ENCODE assay signal across 2 cellular contexts in the genomic region with DNA sequence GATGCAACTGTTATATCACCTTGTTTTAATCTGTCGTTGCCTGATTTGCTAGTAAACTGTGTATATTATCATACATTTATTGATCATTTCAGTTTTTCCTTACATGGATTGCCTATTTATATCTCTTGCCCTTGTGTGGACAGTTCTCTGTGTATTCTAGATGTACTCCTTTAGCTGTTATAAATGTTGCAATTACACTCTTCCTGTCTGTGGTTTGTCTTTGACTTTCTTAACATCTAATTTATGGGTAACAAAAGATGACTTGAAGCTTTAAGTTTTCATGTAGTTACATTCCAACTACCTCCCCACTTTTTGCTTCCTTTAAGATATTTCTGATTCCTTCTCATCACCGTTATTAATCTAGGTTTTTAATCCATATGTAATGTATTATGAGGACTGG.
TF ChIP-seq lines count a peak whose summit lies in the region.

No MANE protein-coding gene starts in this region.

TF ChIP-seq in SK-N-SH, 30 proteins besides CTCF, POLR2A, EP300 and RAD21 (continued from another document):
- TF ChIP-seq NRF1 (IDR thresholded peaks at IDR 0.05; ENCODE audit: low read depth, low read length) (no peak), NFIC (IDR thresholded peaks at IDR 0.05; ENCODE audit: borderline replicate concordance) (no peak), MXI1 (IDR thresholded peaks at IDR 0.05; ENCODE audit: low read depth, low read length) (no peak), RCOR1 (IDR thresholded peaks at IDR 0.05; ENCODE audit: low read length) (no peak), TAF1 (IDR thresholded peaks at IDR 0.05; ENCODE audit: borderline replicate concordance, low read depth, low read length) (no peak), FOXM1 (IDR thresholded peaks at IDR 0.05; ENCODE audit: low read depth) (no peak), SIN3A (IDR thresholded peaks at IDR 0.05; ENCODE audit: borderline replicate concordance, low read depth, low read length) (no peak)
- TF ChIP-seq, protein P1, sequence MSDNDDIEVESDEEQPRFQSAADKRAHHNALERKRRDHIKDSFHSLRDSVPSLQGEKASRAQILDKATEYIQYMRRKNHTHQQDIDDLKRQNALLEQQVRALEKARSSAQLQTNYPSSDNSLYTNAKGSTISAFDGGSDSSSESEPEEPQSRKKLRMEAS (IDR thresholded peaks at IDR 0.05; ENCODE audit: low read depth), result no peak
- TF ChIP-seq, protein P2, sequence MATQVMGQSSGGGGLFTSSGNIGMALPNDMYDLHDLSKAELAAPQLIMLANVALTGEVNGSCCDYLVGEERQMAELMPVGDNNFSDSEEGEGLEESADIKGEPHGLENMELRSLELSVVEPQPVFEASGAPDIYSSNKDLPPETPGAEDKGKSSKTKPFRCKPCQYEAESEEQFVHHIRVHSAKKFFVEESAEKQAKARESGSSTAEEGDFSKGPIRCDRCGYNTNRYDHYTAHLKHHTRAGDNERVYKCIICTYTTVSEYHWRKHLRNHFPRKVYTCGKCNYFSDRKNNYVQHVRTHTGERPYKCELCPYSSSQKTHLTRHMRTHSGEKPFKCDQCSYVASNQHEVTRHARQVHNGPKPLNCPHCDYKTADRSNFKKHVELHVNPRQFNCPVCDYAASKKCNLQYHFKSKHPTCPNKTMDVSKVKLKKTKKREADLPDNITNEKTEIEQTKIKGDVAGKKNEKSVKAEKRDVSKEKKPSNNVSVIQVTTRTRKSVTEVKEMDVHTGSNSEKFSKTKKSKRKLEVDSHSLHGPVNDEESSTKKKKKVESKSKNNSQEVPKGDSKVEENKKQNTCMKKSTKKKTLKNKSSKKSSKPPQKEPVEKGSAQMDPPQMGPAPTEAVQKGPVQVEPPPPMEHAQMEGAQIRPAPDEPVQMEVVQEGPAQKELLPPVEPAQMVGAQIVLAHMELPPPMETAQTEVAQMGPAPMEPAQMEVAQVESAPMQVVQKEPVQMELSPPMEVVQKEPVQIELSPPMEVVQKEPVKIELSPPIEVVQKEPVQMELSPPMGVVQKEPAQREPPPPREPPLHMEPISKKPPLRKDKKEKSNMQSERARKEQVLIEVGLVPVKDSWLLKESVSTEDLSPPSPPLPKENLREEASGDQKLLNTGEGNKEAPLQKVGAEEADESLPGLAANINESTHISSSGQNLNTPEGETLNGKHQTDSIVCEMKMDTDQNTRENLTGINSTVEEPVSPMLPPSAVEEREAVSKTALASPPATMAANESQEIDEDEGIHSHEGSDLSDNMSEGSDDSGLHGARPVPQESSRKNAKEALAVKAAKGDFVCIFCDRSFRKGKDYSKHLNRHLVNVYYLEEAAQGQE (IDR thresholded peaks at IDR 0.05; ENCODE audit: low read depth, low read length), result no peak
- TF ChIP-seq, protein P3, sequence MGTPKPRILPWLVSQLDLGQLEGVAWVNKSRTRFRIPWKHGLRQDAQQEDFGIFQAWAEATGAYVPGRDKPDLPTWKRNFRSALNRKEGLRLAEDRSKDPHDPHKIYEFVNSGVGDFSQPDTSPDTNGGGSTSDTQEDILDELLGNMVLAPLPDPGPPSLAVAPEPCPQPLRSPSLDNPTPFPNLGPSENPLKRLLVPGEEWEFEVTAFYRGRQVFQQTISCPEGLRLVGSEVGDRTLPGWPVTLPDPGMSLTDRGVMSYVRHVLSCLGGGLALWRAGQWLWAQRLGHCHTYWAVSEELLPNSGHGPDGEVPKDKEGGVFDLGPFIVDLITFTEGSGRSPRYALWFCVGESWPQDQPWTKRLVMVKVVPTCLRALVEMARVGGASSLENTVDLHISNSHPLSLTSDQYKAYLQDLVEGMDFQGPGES (IDR thresholded peaks at IDR 0.05; ENCODE audit: low read depth, low read length), result no peak
- TF ChIP-seq, protein P4, sequence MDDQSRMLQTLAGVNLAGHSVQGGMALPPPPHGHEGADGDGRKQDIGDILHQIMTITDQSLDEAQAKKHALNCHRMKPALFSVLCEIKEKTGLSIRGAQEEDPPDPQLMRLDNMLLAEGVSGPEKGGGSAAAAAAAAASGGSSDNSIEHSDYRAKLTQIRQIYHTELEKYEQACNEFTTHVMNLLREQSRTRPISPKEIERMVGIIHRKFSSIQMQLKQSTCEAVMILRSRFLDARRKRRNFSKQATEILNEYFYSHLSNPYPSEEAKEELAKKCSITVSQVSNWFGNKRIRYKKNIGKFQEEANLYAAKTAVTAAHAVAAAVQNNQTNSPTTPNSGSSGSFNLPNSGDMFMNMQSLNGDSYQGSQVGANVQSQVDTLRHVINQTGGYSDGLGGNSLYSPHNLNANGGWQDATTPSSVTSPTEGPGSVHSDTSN (IDR thresholded peaks at IDR 0.05), result no peak

TF ChIP-seq in SK-N-SH treated with all-trans-retinoic acid at 6 μM for 48 hours, 23 proteins besides CTCF, POLR2A, EP300 and RAD21 (continued from another document):
- TF ChIP-seq, protein P5, sequence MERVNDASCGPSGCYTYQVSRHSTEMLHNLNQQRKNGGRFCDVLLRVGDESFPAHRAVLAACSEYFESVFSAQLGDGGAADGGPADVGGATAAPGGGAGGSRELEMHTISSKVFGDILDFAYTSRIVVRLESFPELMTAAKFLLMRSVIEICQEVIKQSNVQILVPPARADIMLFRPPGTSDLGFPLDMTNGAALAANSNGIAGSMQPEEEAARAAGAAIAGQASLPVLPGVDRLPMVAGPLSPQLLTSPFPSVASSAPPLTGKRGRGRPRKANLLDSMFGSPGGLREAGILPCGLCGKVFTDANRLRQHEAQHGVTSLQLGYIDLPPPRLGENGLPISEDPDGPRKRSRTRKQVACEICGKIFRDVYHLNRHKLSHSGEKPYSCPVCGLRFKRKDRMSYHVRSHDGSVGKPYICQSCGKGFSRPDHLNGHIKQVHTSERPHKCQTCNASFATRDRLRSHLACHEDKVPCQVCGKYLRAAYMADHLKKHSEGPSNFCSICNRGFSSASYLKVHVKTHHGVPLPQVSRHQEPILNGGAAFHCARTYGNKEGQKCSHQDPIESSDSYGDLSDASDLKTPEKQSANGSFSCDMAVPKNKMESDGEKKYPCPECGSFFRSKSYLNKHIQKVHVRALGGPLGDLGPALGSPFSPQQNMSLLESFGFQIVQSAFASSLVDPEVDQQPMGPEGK (CRISPR knock-in tag; IDR thresholded peaks at IDR 0.05; ENCODE audit: borderline replicate concordance), result no peak
- no peak for TF ChIP-seq SNAI2 (CRISPR knock-in tag; IDR thresholded peaks at IDR 0.05)
- no peak for TF ChIP-seq ZFP3 (CRISPR knock-in tag; IDR thresholded peaks at IDR 0.05)
- no peak for TF ChIP-seq ISL1 (CRISPR knock-in tag; IDR thresholded peaks at IDR 0.05)
- no peak for TF ChIP-seq CSDC2 (CRISPR knock-in tag; IDR thresholded peaks at IDR 0.05)
- TF ChIP-seq, protein P6, sequence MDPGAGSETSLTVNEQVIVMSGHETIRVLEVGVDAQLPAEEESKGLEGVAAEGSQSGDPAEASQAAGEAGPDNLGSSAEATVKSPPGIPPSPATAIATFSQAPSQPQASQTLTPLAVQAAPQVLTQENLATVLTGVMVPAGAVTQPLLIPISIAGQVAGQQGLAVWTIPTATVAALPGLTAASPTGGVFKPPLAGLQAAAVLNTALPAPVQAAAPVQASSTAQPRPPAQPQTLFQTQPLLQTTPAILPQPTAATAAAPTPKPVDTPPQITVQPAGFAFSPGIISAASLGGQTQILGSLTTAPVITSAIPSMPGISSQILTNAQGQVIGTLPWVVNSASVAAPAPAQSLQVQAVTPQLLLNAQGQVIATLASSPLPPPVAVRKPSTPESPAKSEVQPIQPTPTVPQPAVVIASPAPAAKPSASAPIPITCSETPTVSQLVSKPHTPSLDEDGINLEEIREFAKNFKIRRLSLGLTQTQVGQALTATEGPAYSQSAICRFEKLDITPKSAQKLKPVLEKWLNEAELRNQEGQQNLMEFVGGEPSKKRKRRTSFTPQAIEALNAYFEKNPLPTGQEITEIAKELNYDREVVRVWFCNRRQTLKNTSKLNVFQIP (CRISPR knock-in tag; IDR thresholded peaks at IDR 0.05; ENCODE audit: borderline replicate concordance, low read depth), result no peak
- TF ChIP-seq TOX (CRISPR knock-in tag; IDR thresholded peaks at IDR 0.05; ENCODE audit: borderline replicate concordance), result no peak
- TF ChIP-seq GLIS3 (CRISPR knock-in tag; IDR thresholded peaks at IDR 0.05), result no peak
- TF ChIP-seq BACH2 (CRISPR knock-in tag; IDR thresholded peaks at IDR 0.05; ENCODE audit: borderline replicate concordance), result no peak
- TF ChIP-seq, protein P7, sequence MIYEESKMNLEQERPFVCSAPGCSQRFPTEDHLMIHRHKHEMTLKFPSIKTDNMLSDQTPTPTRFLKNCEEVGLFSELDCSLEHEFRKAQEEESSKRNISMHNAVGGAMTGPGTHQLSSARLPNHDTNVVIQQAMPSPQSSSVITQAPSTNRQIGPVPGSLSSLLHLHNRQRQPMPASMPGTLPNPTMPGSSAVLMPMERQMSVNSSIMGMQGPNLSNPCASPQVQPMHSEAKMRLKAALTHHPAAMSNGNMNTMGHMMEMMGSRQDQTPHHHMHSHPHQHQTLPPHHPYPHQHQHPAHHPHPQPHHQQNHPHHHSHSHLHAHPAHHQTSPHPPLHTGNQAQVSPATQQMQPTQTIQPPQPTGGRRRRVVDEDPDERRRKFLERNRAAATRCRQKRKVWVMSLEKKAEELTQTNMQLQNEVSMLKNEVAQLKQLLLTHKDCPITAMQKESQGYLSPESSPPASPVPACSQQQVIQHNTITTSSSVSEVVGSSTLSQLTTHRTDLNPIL (CRISPR knock-in tag; IDR thresholded peaks at IDR 0.05; ENCODE audit: low read depth), result no peak
- no peak for TF ChIP-seq ZFP30 (CRISPR knock-in tag; IDR thresholded peaks at IDR 0.05)
- TF ChIP-seq RARB (CRISPR knock-in tag; IDR thresholded peaks at IDR 0.05), result no peak
- no peak for TF ChIP-seq PPARA (CRISPR knock-in tag; IDR thresholded peaks at IDR 0.05; ENCODE audit: borderline replicate concordance)
- no peak for TF ChIP-seq ZNF8 (CRISPR knock-in tag; IDR thresholded peaks at IDR 0.05)
